In the genomic region with DNA sequence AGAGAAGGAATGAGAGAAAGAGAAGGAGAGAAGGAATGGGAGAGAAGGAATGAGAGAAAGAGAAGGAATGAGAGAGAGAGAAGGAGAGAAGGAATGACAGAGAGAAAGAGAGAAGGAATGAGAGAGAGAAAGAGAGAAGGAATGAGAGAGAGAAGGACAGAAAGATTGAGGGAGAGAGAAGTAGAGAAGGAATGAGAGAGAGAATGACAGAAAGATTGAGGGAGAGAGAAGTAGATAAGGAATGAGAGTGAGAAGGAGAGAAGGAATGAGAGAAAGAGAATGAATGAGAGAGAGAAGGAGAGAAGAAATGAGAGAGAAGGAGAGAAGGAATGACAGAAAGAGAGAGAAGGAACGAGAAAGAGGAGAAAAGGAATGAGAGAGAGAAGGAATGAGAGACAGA, we compare ENCODE assay signal across 1 cellular context.
TF ChIP-seq lines count a peak whose summit lies in the region.

No MANE protein-coding gene starts in this region.

TF ChIP-seq in SK-N-SH, 30 proteins besides CTCF, POLR2A, EP300 and RAD21:
- TF ChIP-seq, protein P1, sequence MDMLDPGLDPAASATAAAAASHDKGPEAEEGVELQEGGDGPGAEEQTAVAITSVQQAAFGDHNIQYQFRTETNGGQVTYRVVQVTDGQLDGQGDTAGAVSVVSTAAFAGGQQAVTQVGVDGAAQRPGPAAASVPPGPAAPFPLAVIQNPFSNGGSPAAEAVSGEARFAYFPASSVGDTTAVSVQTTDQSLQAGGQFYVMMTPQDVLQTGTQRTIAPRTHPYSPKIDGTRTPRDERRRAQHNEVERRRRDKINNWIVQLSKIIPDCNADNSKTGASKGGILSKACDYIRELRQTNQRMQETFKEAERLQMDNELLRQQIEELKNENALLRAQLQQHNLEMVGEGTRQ (IDR thresholded peaks at IDR 0.05; ENCODE audit: borderline replicate concordance, low read depth, low read length): no peak
- TF ChIP-seq POLR2AphosphoS5 (IDR thresholded peaks at IDR 0.05; ENCODE audit: low read depth, low read length) (no peak), RXRA (IDR thresholded peaks at IDR 0.05; ENCODE audit: borderline replicate concordance, low read depth) (no peak), FOXM1 (IDR thresholded peaks at IDR 0.05; ENCODE audit: low read depth) (no peak), GATA2 (CRISPR knock-in tag; IDR thresholded peaks at IDR 0.05) (no peak), NRF1 (IDR thresholded peaks at IDR 0.05; ENCODE audit: low read depth, low read length) (no peak)
- TF ChIP-seq, protein P2, sequence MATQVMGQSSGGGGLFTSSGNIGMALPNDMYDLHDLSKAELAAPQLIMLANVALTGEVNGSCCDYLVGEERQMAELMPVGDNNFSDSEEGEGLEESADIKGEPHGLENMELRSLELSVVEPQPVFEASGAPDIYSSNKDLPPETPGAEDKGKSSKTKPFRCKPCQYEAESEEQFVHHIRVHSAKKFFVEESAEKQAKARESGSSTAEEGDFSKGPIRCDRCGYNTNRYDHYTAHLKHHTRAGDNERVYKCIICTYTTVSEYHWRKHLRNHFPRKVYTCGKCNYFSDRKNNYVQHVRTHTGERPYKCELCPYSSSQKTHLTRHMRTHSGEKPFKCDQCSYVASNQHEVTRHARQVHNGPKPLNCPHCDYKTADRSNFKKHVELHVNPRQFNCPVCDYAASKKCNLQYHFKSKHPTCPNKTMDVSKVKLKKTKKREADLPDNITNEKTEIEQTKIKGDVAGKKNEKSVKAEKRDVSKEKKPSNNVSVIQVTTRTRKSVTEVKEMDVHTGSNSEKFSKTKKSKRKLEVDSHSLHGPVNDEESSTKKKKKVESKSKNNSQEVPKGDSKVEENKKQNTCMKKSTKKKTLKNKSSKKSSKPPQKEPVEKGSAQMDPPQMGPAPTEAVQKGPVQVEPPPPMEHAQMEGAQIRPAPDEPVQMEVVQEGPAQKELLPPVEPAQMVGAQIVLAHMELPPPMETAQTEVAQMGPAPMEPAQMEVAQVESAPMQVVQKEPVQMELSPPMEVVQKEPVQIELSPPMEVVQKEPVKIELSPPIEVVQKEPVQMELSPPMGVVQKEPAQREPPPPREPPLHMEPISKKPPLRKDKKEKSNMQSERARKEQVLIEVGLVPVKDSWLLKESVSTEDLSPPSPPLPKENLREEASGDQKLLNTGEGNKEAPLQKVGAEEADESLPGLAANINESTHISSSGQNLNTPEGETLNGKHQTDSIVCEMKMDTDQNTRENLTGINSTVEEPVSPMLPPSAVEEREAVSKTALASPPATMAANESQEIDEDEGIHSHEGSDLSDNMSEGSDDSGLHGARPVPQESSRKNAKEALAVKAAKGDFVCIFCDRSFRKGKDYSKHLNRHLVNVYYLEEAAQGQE (IDR thresholded peaks at IDR 0.05; ENCODE audit: low read depth, low read length): no peak
- TF ChIP-seq, protein P3, sequence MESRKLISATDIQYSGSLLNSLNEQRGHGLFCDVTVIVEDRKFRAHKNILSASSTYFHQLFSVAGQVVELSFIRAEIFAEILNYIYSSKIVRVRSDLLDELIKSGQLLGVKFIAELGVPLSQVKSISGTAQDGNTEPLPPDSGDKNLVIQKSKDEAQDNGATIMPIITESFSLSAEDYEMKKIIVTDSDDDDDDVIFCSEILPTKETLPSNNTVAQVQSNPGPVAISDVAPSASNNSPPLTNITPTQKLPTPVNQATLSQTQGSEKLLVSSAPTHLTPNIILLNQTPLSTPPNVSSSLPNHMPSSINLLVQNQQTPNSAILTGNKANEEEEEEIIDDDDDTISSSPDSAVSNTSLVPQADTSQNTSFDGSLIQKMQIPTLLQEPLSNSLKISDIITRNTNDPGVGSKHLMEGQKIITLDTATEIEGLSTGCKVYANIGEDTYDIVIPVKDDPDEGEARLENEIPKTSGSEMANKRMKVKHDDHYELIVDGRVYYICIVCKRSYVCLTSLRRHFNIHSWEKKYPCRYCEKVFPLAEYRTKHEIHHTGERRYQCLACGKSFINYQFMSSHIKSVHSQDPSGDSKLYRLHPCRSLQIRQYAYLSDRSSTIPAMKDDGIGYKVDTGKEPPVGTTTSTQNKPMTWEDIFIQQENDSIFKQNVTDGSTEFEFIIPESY (IDR thresholded peaks at IDR 0.05; ENCODE audit: borderline replicate concordance, low read depth): no peak
